In genomic region chr19:36838784-36839324, GRCh38 we compare ENCODE assay signal across 1 cellular context.
TF ChIP-seq lines count a peak whose summit lies in the region.

No MANE protein-coding gene starts in this region.

TF ChIP-seq in HEK293, 187 proteins besides CTCF, POLR2A, EP300 and RAD21 (continued from another document and continues in another):
- no peak for TF ChIP-seq ZNF513 (tag by site-specific recombination; IDR thresholded peaks at IDR 0.05)
- TF ChIP-seq ZNF768 (tag by site-specific recombination; IDR thresholded peaks at IDR 0.05), result no peak
- TF ChIP-seq ZNF747 (tag by site-specific recombination; IDR thresholded peaks at IDR 0.05), result no peak
- no peak for TF ChIP-seq ZNF302 (tag by site-specific recombination; IDR thresholded peaks at IDR 0.05; ENCODE audit: low read depth)
- TF ChIP-seq, protein P1, sequence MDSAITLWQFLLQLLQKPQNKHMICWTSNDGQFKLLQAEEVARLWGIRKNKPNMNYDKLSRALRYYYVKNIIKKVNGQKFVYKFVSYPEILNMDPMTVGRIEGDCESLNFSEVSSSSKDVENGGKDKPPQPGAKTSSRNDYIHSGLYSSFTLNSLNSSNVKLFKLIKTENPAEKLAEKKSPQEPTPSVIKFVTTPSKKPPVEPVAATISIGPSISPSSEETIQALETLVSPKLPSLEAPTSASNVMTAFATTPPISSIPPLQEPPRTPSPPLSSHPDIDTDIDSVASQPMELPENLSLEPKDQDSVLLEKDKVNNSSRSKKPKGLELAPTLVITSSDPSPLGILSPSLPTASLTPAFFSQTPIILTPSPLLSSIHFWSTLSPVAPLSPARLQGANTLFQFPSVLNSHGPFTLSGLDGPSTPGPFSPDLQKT (IDR thresholded peaks at IDR 0.05; ENCODE audit: borderline replicate concordance, low read depth, low read length), result no peak
- no peak for TF ChIP-seq ZNF626 (tag by site-specific recombination; IDR thresholded peaks at IDR 0.05)
- no peak for TF ChIP-seq ZNF473 (tag by site-specific recombination; IDR thresholded peaks at IDR 0.05)
- no peak for TF ChIP-seq HOXA7 (CRISPR knock-in tag; IDR thresholded peaks at IDR 0.05; ENCODE audit: borderline replicate concordance)
- 0 out of 2 replicates have a peak, but pooled peaks have one; percentile 11 for TF ChIP-seq ZFP3 (tag by site-specific recombination; IDR thresholded peaks at IDR 0.05; ENCODE audit: low read depth)
- no peak for TF ChIP-seq ZNF704 (tag by site-specific recombination; IDR thresholded peaks at IDR 0.05)
- TF ChIP-seq MEIS1 (CRISPR knock-in tag; IDR thresholded peaks at IDR 0.05; ENCODE audit: borderline replicate concordance), result no peak
- peak; percentile 85 for TF ChIP-seq ZFHX2 (tag by site-specific recombination; conservative IDR thresholded peaks at IDR 0.05)
- TF ChIP-seq, protein P2, sequence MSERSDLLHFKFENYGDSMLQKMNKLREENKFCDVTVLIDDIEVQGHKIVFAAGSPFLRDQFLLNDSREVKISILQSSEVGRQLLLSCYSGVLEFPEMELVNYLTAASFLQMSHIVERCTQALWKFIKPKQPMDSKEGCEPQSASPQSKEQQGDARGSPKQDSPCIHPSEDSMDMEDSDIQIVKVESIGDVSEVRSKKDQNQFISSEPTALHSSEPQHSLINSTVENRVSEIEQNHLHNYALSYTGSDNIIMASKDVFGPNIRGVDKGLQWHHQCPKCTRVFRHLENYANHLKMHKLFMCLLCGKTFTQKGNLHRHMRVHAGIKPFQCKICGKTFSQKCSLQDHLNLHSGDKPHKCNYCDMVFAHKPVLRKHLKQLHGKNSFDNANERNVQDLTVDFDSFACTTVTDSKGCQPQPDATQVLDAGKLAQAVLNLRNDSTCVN (tag by site-specific recombination; optimal IDR thresholded peaks at IDR 0.05), result no peak
- no peak for TF ChIP-seq ZNF394 (tag by site-specific recombination; IDR thresholded peaks at IDR 0.05; ENCODE audit: borderline replicate concordance)
- TF ChIP-seq, protein P3, sequence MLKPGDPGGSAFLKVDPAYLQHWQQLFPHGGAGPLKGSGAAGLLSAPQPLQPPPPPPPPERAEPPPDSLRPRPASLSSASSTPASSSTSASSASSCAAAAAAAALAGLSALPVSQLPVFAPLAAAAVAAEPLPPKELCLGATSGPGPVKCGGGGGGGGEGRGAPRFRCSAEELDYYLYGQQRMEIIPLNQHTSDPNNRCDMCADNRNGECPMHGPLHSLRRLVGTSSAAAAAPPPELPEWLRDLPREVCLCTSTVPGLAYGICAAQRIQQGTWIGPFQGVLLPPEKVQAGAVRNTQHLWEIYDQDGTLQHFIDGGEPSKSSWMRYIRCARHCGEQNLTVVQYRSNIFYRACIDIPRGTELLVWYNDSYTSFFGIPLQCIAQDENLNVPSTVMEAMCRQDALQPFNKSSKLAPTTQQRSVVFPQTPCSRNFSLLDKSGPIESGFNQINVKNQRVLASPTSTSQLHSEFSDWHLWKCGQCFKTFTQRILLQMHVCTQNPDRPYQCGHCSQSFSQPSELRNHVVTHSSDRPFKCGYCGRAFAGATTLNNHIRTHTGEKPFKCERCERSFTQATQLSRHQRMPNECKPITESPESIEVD (tag by site-specific recombination; IDR thresholded peaks at IDR 0.05), result no peak
- no peak for TF ChIP-seq ZNF23 (tag by site-specific recombination; IDR thresholded peaks at IDR 0.05; ENCODE audit: borderline replicate concordance)
- no peak for TF ChIP-seq PRDM1 (tag by site-specific recombination; IDR thresholded peaks at IDR 0.05)
- no peak for TF ChIP-seq ZNF16 (tag by site-specific recombination; IDR thresholded peaks at IDR 0.05; ENCODE audit: low read depth)
- no peak for TF ChIP-seq ZNF140 (tag by site-specific recombination; IDR thresholded peaks at IDR 0.05)
- TF ChIP-seq ZNF843 (tag by site-specific recombination; IDR thresholded peaks at IDR 0.05), result no peak
- no peak for TF ChIP-seq ZFP69B (tag by site-specific recombination; IDR thresholded peaks at IDR 0.05)
- no peak for TF ChIP-seq ZNF76 (tag by site-specific recombination; IDR thresholded peaks at IDR 0.05; ENCODE audit: borderline replicate concordance, low read depth)
- TF ChIP-seq ZNF433 (tag by site-specific recombination; IDR thresholded peaks at IDR 0.05; ENCODE audit: low read depth), result no peak
- TF ChIP-seq ZBTB48 (tag by site-specific recombination; IDR thresholded peaks at IDR 0.05), result no peak
- TF ChIP-seq, protein P4, sequence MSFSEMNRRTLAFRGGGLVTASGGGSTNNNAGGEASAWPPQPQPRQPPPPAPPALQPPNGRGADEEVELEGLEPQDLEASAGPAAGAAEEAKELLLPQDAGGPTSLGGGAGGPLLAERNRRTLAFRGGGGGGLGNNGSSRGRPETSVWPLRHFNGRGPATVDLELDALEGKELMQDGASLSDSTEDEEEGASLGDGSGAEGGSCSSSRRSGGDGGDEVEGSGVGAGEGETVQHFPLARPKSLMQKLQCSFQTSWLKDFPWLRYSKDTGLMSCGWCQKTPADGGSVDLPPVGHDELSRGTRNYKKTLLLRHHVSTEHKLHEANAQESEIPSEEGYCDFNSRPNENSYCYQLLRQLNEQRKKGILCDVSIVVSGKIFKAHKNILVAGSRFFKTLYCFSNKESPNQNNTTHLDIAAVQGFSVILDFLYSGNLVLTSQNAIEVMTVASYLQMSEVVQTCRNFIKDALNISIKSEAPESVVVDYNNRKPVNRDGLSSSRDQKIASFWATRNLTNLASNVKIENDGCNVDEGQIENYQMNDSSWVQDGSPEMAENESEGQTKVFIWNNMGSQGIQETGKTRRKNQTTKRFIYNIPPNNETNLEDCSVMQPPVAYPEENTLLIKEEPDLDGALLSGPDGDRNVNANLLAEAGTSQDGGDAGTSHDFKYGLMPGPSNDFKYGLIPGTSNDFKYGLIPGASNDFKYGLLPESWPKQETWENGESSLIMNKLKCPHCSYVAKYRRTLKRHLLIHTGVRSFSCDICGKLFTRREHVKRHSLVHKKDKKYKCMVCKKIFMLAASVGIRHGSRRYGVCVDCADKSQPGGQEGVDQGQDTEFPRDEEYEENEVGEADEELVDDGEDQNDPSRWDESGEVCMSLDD (tag by site-specific recombination; IDR thresholded peaks at IDR 0.05), result peak; percentile 47; the same call in 1 of the 2 replicates
- TF ChIP-seq ZNF692 (tag by site-specific recombination; IDR thresholded peaks at IDR 0.05), result no peak
- no peak for TF ChIP-seq BCL6B (tag by site-specific recombination; IDR thresholded peaks at IDR 0.05)
- no peak for TF ChIP-seq ZNF132 (tag by site-specific recombination; IDR thresholded peaks at IDR 0.05; ENCODE audit: borderline replicate concordance)
- no peak for TF ChIP-seq ZBTB44 (tag by site-specific recombination; IDR thresholded peaks at IDR 0.05)
- TF ChIP-seq ZNF623 (tag by site-specific recombination; IDR thresholded peaks at IDR 0.05), result 0 out of 2 replicates have a peak, but pooled peaks have one; percentile 6
- TF ChIP-seq, protein P5, sequence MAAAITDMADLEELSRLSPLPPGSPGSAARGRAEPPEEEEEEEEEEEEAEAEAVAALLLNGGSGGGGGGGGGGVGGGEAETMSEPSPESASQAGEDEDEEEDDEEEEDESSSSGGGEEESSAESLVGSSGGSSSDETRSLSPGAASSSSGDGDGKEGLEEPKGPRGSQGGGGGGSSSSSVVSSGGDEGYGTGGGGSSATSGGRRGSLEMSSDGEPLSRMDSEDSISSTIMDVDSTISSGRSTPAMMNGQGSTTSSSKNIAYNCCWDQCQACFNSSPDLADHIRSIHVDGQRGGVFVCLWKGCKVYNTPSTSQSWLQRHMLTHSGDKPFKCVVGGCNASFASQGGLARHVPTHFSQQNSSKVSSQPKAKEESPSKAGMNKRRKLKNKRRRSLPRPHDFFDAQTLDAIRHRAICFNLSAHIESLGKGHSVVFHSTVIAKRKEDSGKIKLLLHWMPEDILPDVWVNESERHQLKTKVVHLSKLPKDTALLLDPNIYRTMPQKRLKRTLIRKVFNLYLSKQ (tag by site-specific recombination; IDR thresholded peaks at IDR 0.05; ENCODE audit: borderline replicate concordance), result no peak
- no peak for TF ChIP-seq GFI1B (tag by site-specific recombination; IDR thresholded peaks at IDR 0.05)
- no peak for TF ChIP-seq ZNF549 (tag by site-specific recombination; IDR thresholded peaks at IDR 0.05)
- TF ChIP-seq ZNF777 (tag by site-specific recombination; IDR thresholded peaks at IDR 0.05; ENCODE audit: borderline replicate concordance), result no peak
- TF ChIP-seq SP3 (tag by site-specific recombination; IDR thresholded peaks at IDR 0.05), result no peak
- TF ChIP-seq ZSCAN4 (tag by site-specific recombination; IDR thresholded peaks at IDR 0.05), result no peak
- 0 out of 2 replicates have a peak, but pooled peaks have one; percentile 4 for TF ChIP-seq YY1 (tag by site-specific recombination; IDR thresholded peaks at IDR 0.05)
- TF ChIP-seq ZSCAN16 (tag by site-specific recombination; IDR thresholded peaks at IDR 0.05), result no peak
- TF ChIP-seq ZNF837 (tag by site-specific recombination; IDR thresholded peaks at IDR 0.05), result no peak
- TF ChIP-seq, protein P6, sequence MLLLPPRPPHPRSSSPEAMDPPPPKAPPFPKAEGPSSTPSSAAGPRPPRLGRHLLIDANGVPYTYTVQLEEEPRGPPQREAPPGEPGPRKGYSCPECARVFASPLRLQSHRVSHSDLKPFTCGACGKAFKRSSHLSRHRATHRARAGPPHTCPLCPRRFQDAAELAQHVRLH (tag by site-specific recombination; IDR thresholded peaks at IDR 0.05), result no peak
- no peak for TF ChIP-seq ZBTB49 (tag by site-specific recombination; IDR thresholded peaks at IDR 0.05; ENCODE audit: low read depth)
